Comparison of ENCODE assay signal across 8 cellular contexts in the genomic region with DNA sequence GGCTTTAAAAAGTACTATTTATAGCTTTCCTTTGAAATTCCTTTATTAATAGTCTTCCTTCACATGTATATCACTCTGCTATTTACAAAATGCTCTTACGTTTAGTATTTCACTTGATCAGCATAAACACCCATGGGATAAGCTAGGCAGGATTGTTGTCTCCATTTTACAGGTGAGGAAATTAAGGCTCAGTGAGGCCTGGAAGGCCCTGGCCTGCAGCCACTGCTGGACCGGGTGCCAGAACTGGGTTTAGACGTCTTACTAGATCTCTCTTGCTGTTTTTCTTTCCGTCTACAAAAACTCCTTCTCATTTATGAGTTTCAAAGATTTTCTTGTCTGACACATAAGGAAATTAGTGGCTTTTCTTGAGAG.
DNase-seq lines count a peak whose midpoint lies in the region; ATAC-seq and TF ChIP-seq lines count a peak whose summit lies in the region.

No MANE protein-coding gene starts in this region.

- H3K9ac ChIP-seq in MM.1S (ENCODE audit: low read length) = no peak overlapping the region

- no peaks in the 10 kb centered on the region for H3F3A ChIP-seq in MM.1S (ENCODE audit: insufficient read depth, low read length)

- peak overlapping the region; percentile 19 for H3K4me3 Mint-ChIP-seq in activated naive CD8-positive, alpha-beta T cell treated with anti-CD3 and anti-CD28 coated beads, Interleukin-2, amount 10 ng/mL, durations not matched to agents 7 days and 5 days

- no peaks in the 10 kb centered on the region for H3K9me2 ChIP-seq in MM.1S (replicated peaks; ENCODE audit: insufficient read depth, low read length)

- H3K27ac ChIP-seq in osteoblast (ENCODE audit: low read depth, low read length) = peak overlapping the region; percentile 1
- H3K27ac ChIP-seq in MM.1S (ENCODE audit: low read length) = no peak overlapping the region

- peak overlapping the region; percentile 69 for H3K27ac Mint-ChIP-seq in activated naive CD8-positive, alpha-beta T cell treated with anti-CD3 and anti-CD28 coated beads, Interleukin-2, amount 10 ng/mL, durations not matched to agents 7 days and 5 days

- POLR2A ChIA-PET in activated naive CD8-positive, alpha-beta T cell treated with anti-CD3 and anti-CD28 coated beads, Interleukin-2, amount 10 ng/mL, durations not matched to agents 7 days and 5 days (lab: Charles Lee) = no interaction called here

- peaks cover 24% of the 10 kb centered on the region for H3K4me1 ChIP-seq in osteoblast (ENCODE audit: insufficient read depth, low read length)
- no peaks in the 10 kb centered on the region for H3K4me1 ChIP-seq in MM.1S (ENCODE audit: low read length)

- H3K27me3 Mint-ChIP-seq in activated naive CD8-positive, alpha-beta T cell treated with anti-CD3 and anti-CD28 coated beads, Interleukin-2, amount 10 ng/mL, durations not matched to agents 7 days and 5 days = no peaks in the 10 kb centered on the region

- no peak overlapping the region for H2AFZ ChIP-seq in osteoblast (ENCODE audit: low read length)
- no peak overlapping the region for H2AFZ ChIP-seq in MM.1S (ENCODE audit: low read length)

- H3K4me2 ChIP-seq in osteoblast (ENCODE audit: insufficient read depth, low read length) = no peak overlapping the region
- no peak overlapping the region for H3K4me2 ChIP-seq in MM.1S (ENCODE audit: low read depth, low read length)

- peaks cover 22% of the 10 kb centered on the region for H3K4me1 Mint-ChIP-seq in activated naive CD8-positive, alpha-beta T cell treated with anti-CD3 and anti-CD28 coated beads, Interleukin-2, amount 10 ng/mL, durations not matched to agents 7 days and 5 days

- DNase-seq in activated naive CD8-positive, alpha-beta T cell treated with anti-CD3 and anti-CD28 coated beads, Interleukin-2, amount 10 ng/mL, durations not matched to agents 7 days and 5 days = no peak
- DNase-seq in osteoblast (ENCODE audit: insufficient read length, low spot score, missing footprints) = no peak
- no peak for DNase-seq in LoVo (ENCODE audit: low spot score)
- no peak for DNase-seq in MM.1S
- DNase-seq in stimulated activated CD4-positive, alpha-beta T cell treated with anti-CD3 and anti-CD28 coated beads, Interleukin-1b, Interleukin-23, amount 100 ng/mL, for 48 hours = no peak
- no peak for DNase-seq in epidermal melanocyte (ENCODE audit: insufficient read length, low spot score)

- H4K20me1 ChIP-seq in osteoblast (ENCODE audit: insufficient read depth, low read length) (peaks cover 7% of the 10 kb centered on the region), MM.1S (ENCODE audit: insufficient read depth, low read length) (no peaks in the 10 kb centered on the region)

- H3K27me3 ChIP-seq in osteoblast (ENCODE audit: insufficient read depth, low read length) (no peaks in the 10 kb centered on the region), MM.1S (replicated peaks; ENCODE audit: insufficient read depth, low read length) (no peaks in the 10 kb centered on the region)

- peaks cover 15% of the 10 kb centered on the region for H3K36me3 Mint-ChIP-seq in activated naive CD8-positive, alpha-beta T cell treated with anti-CD3 and anti-CD28 coated beads, Interleukin-2, amount 10 ng/mL, durations not matched to agents 7 days and 5 days

- no peaks in the 10 kb centered on the region for H3K9me3 ChIP-seq in osteoblast (ENCODE audit: low read depth, low read length)
- H3K9me3 ChIP-seq in MM.1S (replicated peaks; ENCODE audit: insufficient read depth, low read length) = no peaks in the 10 kb centered on the region

- H3K4me3 ChIP-seq in osteoblast (ENCODE audit: insufficient read depth, low read length) (no peak overlapping the region), MM.1S (ENCODE audit: low read length) (no peak overlapping the region)

- peaks cover 69% of the 10 kb centered on the region for H3K79me2 ChIP-seq in osteoblast (ENCODE audit: insufficient read depth, low read length)
- no peaks in the 10 kb centered on the region for H3K79me2 ChIP-seq in MM.1S (ENCODE audit: low read length)

- no peaks in the 10 kb centered on the region for H3K9me3 Mint-ChIP-seq in activated naive CD8-positive, alpha-beta T cell treated with anti-CD3 and anti-CD28 coated beads, Interleukin-2, amount 10 ng/mL, durations not matched to agents 7 days and 5 days

- TF ChIP-seq CTCF in osteoblast (IDR thresholded peaks at IDR 0.05; ENCODE audit: extremely low read depth, low read depth, low read length) (no peak), MM.1S (IDR thresholded peaks at IDR 0.05; ENCODE audit: low read length) (no peak)

- no peaks in the 10 kb centered on the region for H3K36me3 ChIP-seq in osteoblast (ENCODE audit: insufficient read depth, low read length)
- H3K36me3 ChIP-seq in MM.1S (replicated peaks; ENCODE audit: insufficient read depth, low read length) = no peaks in the 10 kb centered on the region

- ATAC-seq in GM18858 (IDR thresholded peaks at IDR 0.05; ENCODE audit: unreplicated experiment) (peak; percentile 14), HG02642 (IDR thresholded peaks at IDR 0.05; ENCODE audit: poor library complexity, unreplicated experiment) (peak; percentile 18)
- ATAC-seq in activated naive CD8-positive, alpha-beta T cell treated with anti-CD3 and anti-CD28 coated beads, Interleukin-2, amount 10 ng/mL, durations not matched to agents 7 days and 5 days (ENCODE audit: low read depth) = no peak
